ENCODE assay signal across 20 cellular contexts in genomic region chr1:194227157-194227556, GRCh38.
DNase-seq lines count a peak whose midpoint lies in the region; ATAC-seq lines count a peak whose summit lies in the region.
"Had no signal": no experiment of that assay in that cellular context is flagged by ENCODE, and none has a peak within 500 bp of the region (broad histone marks: within the 10 kb centered on the region; RNA-seq: fewer than 3 reads in every experiment).

No MANE protein-coding gene starts in this region.

- no peak overlapping the region for H3K4me3 Mint-ChIP-seq in activated T-helper 17 cell treated with anti-CD3 and anti-CD28 coated beads, Interleukin-2, amount 50 U/mL, for 72 hours
- H3K4me3 Mint-ChIP-seq: T-helper 1 cell treated with Interleukin-12 subunit alpha and Interleukin-12 subunit beta and Interleukin-4 antibody, amounts not matched to agents 30 μg/mL and 1 μg/mL, for 36 hours had no signal

- DNase-seq in ELR (ENCODE audit: low read depth) (peak; percentile 12), NCI-H226 (peak; percentile 39), iris pigment epithelial cell (ENCODE audit: low read depth) (peak; percentile 4), Kasumi-1 (lab: John Stamatoyannopoulos, UW) (no peak), NCI-H446 (lab: John Stamatoyannopoulos, UW) (no peak), NCI-H524 treated with DMSO at 0.1 percent for 48 hours (lab: John Stamatoyannopoulos, UW) (no peak)
- DNase-seq in activated naive CD4-positive, alpha-beta T cell (lab: John Stamatoyannopoulos, UW) = no peak
- DNase-seq: AML-193, Caco-2, DMS79, GDM1, Karpas-422, MV-4-11, NCI-H1694, NCI-H510A, SHP77 had no signal

- H3K36me3 Mint-ChIP-seq in activated T-helper 17 cell treated with anti-CD3 and anti-CD28 coated beads, Interleukin-2, amount 50 U/mL, for 72 hours (ENCODE audit: low read depth) = no peaks in the 10 kb centered on the region

- peaks cover 14% of the 10 kb centered on the region for H3K4me1 Mint-ChIP-seq in activated T-helper 17 cell treated with anti-CD3 and anti-CD28 coated beads, Interleukin-2, amount 50 U/mL, for 72 hours

- no peaks in the 10 kb centered on the region for H3K9me3 Mint-ChIP-seq in activated T-helper 17 cell treated with anti-CD3 and anti-CD28 coated beads, Interleukin-2, amount 50 U/mL, for 72 hours

- H3K27ac Mint-ChIP-seq in activated T-helper 17 cell treated with anti-CD3 and anti-CD28 coated beads, Interleukin-2, amount 50 U/mL, for 72 hours = peak overlapping the region; percentile 27
- H3K27ac Mint-ChIP-seq: T-helper 1 cell treated with Interleukin-12 subunit alpha and Interleukin-12 subunit beta and Interleukin-4 antibody, amounts not matched to agents 30 μg/mL and 1 μg/mL, for 36 hours had no signal

- ATAC-seq in activated T-helper 17 cell treated with anti-CD3 and anti-CD28 coated beads, Interleukin-2, amount 50 U/mL, for 72 hours (replicated peaks) = peak; percentile 29
- ATAC-seq: HCT116, SK-N-SH treated with all-trans-retinoic acid at 6 μM for 48 hours had no signal

- no peaks in the 10 kb centered on the region for H3K27me3 Mint-ChIP-seq in activated T-helper 17 cell treated with anti-CD3 and anti-CD28 coated beads, Interleukin-2, amount 50 U/mL, for 72 hours

Comparison
In these comparisons a context has a peak if more than half of its experiments do, and no peak if none do; other contexts are left out.
1. DNase-seq: peak in ELR (single experiment), NCI-H226 (single experiment) and iris pigment epithelial cell (single experiment); none in activated naive CD4-positive, alpha-beta T cell (0 of 4), Kasumi-1 (0 of 2), NCI-H446 (0 of 2) and NCI-H524 treated with DMSO at 0.1 percent for 48 hours (single experiment).